Comparison of ENCODE assay signal across 21 cellular contexts in genomic region chr14:55604467-55604866, GRCh38.
"Had no signal": no experiment of that assay in that cellular context is flagged by ENCODE, and none has a peak within 500 bp of the region (broad histone marks: within the 10 kb centered on the region; RNA-seq: fewer than 3 reads in every experiment).

No MANE protein-coding gene starts in this region.

- H3K4me1 ChIP-seq: prostate gland had no signal

- H3K9me3 ChIP-seq: prostate gland, suprapubic skin had no signal

- H3K27ac ChIP-seq: prostate gland, suprapubic skin had no signal

- DNase-seq: activated CD4-positive, alpha-beta T cell treated with anti-CD3 and anti-CD28 coated beads, Interleukin-2, amount 10 ng/mL, durations not matched to agents 7 days and 5 days; activated CD8-positive, alpha-beta memory T cell treated with anti-CD3 and anti-CD28 coated beads, Interleukin-2, amount 50 U/mL, for 4 hours; activated naive CD4-positive, alpha-beta T cell treated with anti-CD3 and anti-CD28 coated beads for 36 hours; activated T-cell treated with anti-CD3 and anti-CD28 coated beads, Interleukin-2, amount 50 U/mL, for 4 hours; anterior cingulate cortex; cerebellar nuclear complex; cortex of kidney; effector CD4-positive, alpha-beta T cell; head of caudate nucleus; kidney; left ventricle myocardium superior; naive B cell; right cardiac atrium; small intestine; stimulated activated CD4-positive, alpha-beta T cell treated with anti-CD3 and anti-CD28 coated beads, Interleukin-4, amount 100 ng/mL, for 1 hour; stimulated activated naive CD8-positive, alpha-beta T cell treated with anti-CD3 and anti-CD28 coated beads, Interleukin-15, amount 100 ng/mL, for 72 hours; T-helper 1 cell; T-helper 9 cell; trophoblast cell had no signal

- H3K27me3 ChIP-seq: suprapubic skin had no signal

- ATAC-seq: activated T-cell treated with anti-CD3 and anti-CD28 coated beads, Interleukin-2, amount 50 U/mL, for 4 hours; right cardiac atrium; stimulated activated naive CD8-positive, alpha-beta T cell treated with anti-CD3 and anti-CD28 coated beads, Interleukin-15, amount 100 ng/mL, for 72 hours had no signal

- H3K4me3 ChIP-seq: prostate gland, suprapubic skin had no signal

- H3K36me3 ChIP-seq: prostate gland, suprapubic skin had no signal
